Comparison of ENCODE assay signal across 22 cellular contexts in genomic region chr4:126191536-126191935, GRCh38.
"Had no signal": no experiment of that assay in that cellular context is flagged by ENCODE, and none has a peak within 500 bp of the region (broad histone marks: within the 10 kb centered on the region; RNA-seq: fewer than 3 reads in every experiment).

No MANE protein-coding gene starts in this region.

- H3K27ac Mint-ChIP-seq: dendritic cell treated with granulocyte-macrophage colony-stimulating factor and Interleukin-4, amounts not matched to agents 40 ng/mL and 50 ng/mL, for 4 days; effector memory CD8-positive, alpha-beta T cell; endodermal cell had no signal

- H3K4me3 ChIP-seq: colonic mucosa, esophagus muscularis mucosa, gastrocnemius medialis, heart right ventricle, left lung, lower lobe of right lung had no signal

- H3K9me3 ChIP-seq: colonic mucosa, esophagus muscularis mucosa, gastrocnemius medialis, heart right ventricle, lower lobe of right lung had no signal

- H3K4me3 Mint-ChIP-seq: dendritic cell treated with granulocyte-macrophage colony-stimulating factor and Interleukin-4, amounts not matched to agents 40 ng/mL and 50 ng/mL, for 4 days; effector memory CD8-positive, alpha-beta T cell; endodermal cell had no signal

- FAIRE-seq: endometrium, islet of Langerhans, keratinocyte had no signal

- H3K36me3 ChIP-seq: colonic mucosa, esophagus muscularis mucosa, gastrocnemius medialis, heart right ventricle, left lung, lower lobe of right lung had no signal

- DNase-seq: colonic mucosa; cortex of kidney; effector CD8-positive, alpha-beta T cell; effector memory CD8-positive, alpha-beta T cell; endodermal cell; foreskin melanocyte; gastrocnemius medialis; glutamatergic neuron; head of caudate nucleus; heart right ventricle; hippocampal formation; left cardiac atrium; left ventricle myocardium superior; lower lobe of right lung; mesenchymal stem cell; midbrain had no signal

- H3K27me3 ChIP-seq: colonic mucosa, esophagus muscularis mucosa, gastrocnemius medialis, heart right ventricle, left lung had no signal

- H3K4me1 ChIP-seq: colonic mucosa, esophagus muscularis mucosa, gastrocnemius medialis, heart right ventricle, left lung, lower lobe of right lung had no signal

- H3K27me3 Mint-ChIP-seq: dendritic cell treated with granulocyte-macrophage colony-stimulating factor and Interleukin-4, amounts not matched to agents 40 ng/mL and 50 ng/mL, for 4 days; effector memory CD8-positive, alpha-beta T cell had no signal

- H3K27ac ChIP-seq: colonic mucosa, esophagus muscularis mucosa, gastrocnemius medialis, heart right ventricle, left lung, lower lobe of right lung had no signal

- ATAC-seq: effector memory CD8-positive, alpha-beta T cell; gastrocnemius medialis; heart right ventricle; left cardiac atrium; left lung; left ventricle myocardium superior; lower lobe of right lung had no signal

- H3K9me3 Mint-ChIP-seq: endodermal cell had no signal
